In genomic region chr22:18528597-18529415, GRCh38 we compare ENCODE assay signal across 8 cellular contexts. TPM values are rescaled to one million over a fixed set of nuclear protein-coding genes. Genes with fewer than 3 reads are reported as not detected.
A peak's percentile ranks its signal among the peaks of the same experiment; 100 is the strongest.
DNase-seq lines count a peak whose midpoint lies in the region; ATAC-seq and TF ChIP-seq lines count a peak whose summit lies in the region.
"Not testable (repeated sequence)": the region's sequence is repeated elsewhere in the genome, so short reads cannot be mapped to it uniquely, and the experiment has no call there.

No MANE protein-coding gene starts in this region.

- not testable (repeated sequence) for TF ChIP-seq CTCF in epithelial cell of esophagus (IDR thresholded peaks at IDR 0.05; ENCODE audit: insufficient read depth, low read depth, low read length, missing control alignments)

- H3K4me3 ChIP-seq in epithelial cell of esophagus (ENCODE audit: low read length), result not testable (repeated sequence)

- ATAC-seq in GM19397 (IDR thresholded peaks at IDR 0.05; ENCODE audit: unreplicated experiment), result peak; percentile 69
- ATAC-seq in HG03064 (IDR thresholded peaks at IDR 0.05; ENCODE audit: low read depth, unreplicated experiment), result peak; percentile 64

- DNase-seq in A172 (ENCODE audit: low spot score), result peak; percentile 9
- DNase-seq in RPMI7951 (ENCODE audit: low read depth), result peak; percentile 56
- DNase-seq in activated T-cell treated with anti-CD3 and anti-CD28 coated beads, Interleukin-2, amount 50 U/mL, for 48 hours, result peak; percentile 85 to 86
- peak; percentile 73 for DNase-seq in epithelial cell of esophagus (ENCODE audit: low read depth)
- DNase-seq in lung microvascular endothelial cell (ENCODE audit: low read depth in 2 of 2), result peak; percentile 67 to 76
- peak; percentile 93 for DNase-seq in stimulated activated CD4-positive, alpha-beta T cell treated with anti-CD3 and anti-CD28 coated beads, Interleukin-2, amount 100 ng/mL, for 24 hours

RNA-seq across cellular contexts. Expression of gene TMEM191B, which starts 1.2 kb away (rescaled TPM):
- total RNA-seq in A172 (2014; rRNA removed; shearing (Covaris generic)), result 0.55 TPM in 1 of 2 replicates, not detected in the other
- not detected in 2 replicates for total RNA-seq in RPMI7951 (2014; rRNA removed; shearing (Covaris generic))
- 0.44 TPM in 1 of 2 replicates, not detected in the other for total RNA-seq in lung microvascular endothelial cell

RNA-seq across cellular contexts. Expression of gene GGTLC3, which starts 10.8 kb away (rescaled TPM):
- total RNA-seq in A172 (2014; rRNA removed; shearing (Covaris generic)), result not detected in 2 replicates
- total RNA-seq in RPMI7951 (2014; rRNA removed; shearing (Covaris generic)), result not detected in 2 replicates
- total RNA-seq in lung microvascular endothelial cell, result not detected in 2 replicates

Comparison
In these comparisons a context has a peak if more than half of its experiments do, and no peak if none do; other contexts are left out.
1. DNase-seq: peak in every context shown above with its lines; median percentile 93 in stimulated activated CD4-positive, alpha-beta T cell treated with anti-CD3 and anti-CD28 coated beads, Interleukin-2, amount 100 ng/mL, for 24 hours; 86 in activated T-cell treated with anti-CD3 and anti-CD28 coated beads, Interleukin-2, amount 50 U/mL, for 48 hours; 73 in epithelial cell of esophagus; 72 in lung microvascular endothelial cell; 56 in RPMI7951; 9 in A172.